ENCODE assay signal across 5 cellular contexts in the genomic region with DNA sequence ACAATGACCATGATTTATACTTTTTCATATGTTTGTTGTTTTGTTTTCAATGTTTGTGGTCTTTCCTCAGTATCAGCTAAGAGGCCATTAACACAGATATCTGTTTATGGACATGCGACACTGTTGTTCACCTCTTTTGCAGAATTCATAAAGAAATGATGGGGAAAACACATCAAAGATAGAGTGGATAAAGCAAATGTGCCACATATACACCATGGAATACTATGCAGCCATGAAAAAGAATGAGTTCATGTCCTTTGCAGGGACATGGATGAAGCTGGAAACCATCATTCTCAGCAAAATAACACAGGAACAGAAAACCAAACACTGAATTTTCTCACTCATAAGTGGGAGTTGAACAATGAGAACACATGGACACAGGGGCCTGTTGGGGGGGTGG. TPM values are rescaled to one million over a fixed set of nuclear protein-coding genes. Genes with fewer than 3 reads are reported as not detected.
"Had no signal": no experiment of that assay in that cellular context is flagged by ENCODE, and none has a peak within 500 bp of the region (broad histone marks: within the 10 kb centered on the region; RNA-seq: fewer than 3 reads in every experiment).

No MANE protein-coding gene starts in this region.

RNA-seq across cellular contexts. Expression of a gene that starts 5.7 kb away (rescaled TPM):
- total RNA-seq: PC-3, SJSA1 had no signal

RNA-seq across cellular contexts. Expression of a gene that starts 27.0 kb away (rescaled TPM):
- total RNA-seq: M059J, PC-3, Right ventricle myocardium superior, SJSA1 had no signal
- polyA plus RNA-seq: SK-N-SH had no signal
